Comparison of ENCODE assay signal across 1 cellular context in genomic region chr3:40304352-40304751, GRCh38.
TF ChIP-seq lines count a peak whose summit lies in the region.

No MANE protein-coding gene starts in this region.

TF ChIP-seq in GM12878, 131 proteins besides CTCF, POLR2A, EP300 and RAD21 (continued from another document):
- no peak for TF ChIP-seq SUZ12 (IDR thresholded peaks at IDR 0.05; ENCODE audit: unreplicated experiment)
- TF ChIP-seq HDAC6 (IDR thresholded peaks at IDR 0.05; ENCODE audit: unreplicated experiment) = no peak
- no peak for TF ChIP-seq SMAD1 (IDR thresholded peaks at IDR 0.05; ENCODE audit: low read depth, partially characterized antibody)
- no peak for TF ChIP-seq MYC (IDR thresholded peaks at IDR 0.05; ENCODE audit: insufficient read depth, insufficient read length, insufficient replicate concordance, low read length, severe bottlenecking)
- no peak for TF ChIP-seq ATF3 (IDR thresholded peaks at IDR 0.05; ENCODE audit: borderline replicate concordance, extremely low read depth, low read depth, low read length)
